ENCODE assay signal across 9 cellular contexts in genomic region chr2:54103454-54104314, GRCh38. TPM values are rescaled to one million over a fixed set of nuclear protein-coding genes. Genes with fewer than 3 reads are reported as not detected.
DNase-seq lines count a peak whose midpoint lies in the region; ATAC-seq, FAIRE-seq and TF ChIP-seq lines count a peak whose summit lies in the region.
"Had no signal": no experiment of that assay in that cellular context is flagged by ENCODE, and none has a peak within 500 bp of the region (broad histone marks: within the 10 kb centered on the region; RNA-seq: fewer than 3 reads in every experiment).

No MANE protein-coding gene starts in this region.

- TF ChIP-seq CTCF in A549 (IDR thresholded peaks at IDR 0.05) = no peak
- peak; percentile 30 for TF ChIP-seq CTCF in choroid plexus epithelial cell (conservative IDR thresholded peaks at IDR 0.05; ENCODE audit: low read depth, low read length)

- CTCF ChIA-PET in A549 (lab: Yijun Ruan, JAX) = interaction anchor here (0.6 to 2.9 kb wide), 9 partner anchors 10 to 1072 kb away, joined by 3 to 19 read pairs (median 4); no protein-coding TSS in a partner anchor

- no peak for FAIRE-seq in A549 (lab: Jason Lieb, UNC)

- DNase-seq in A549 (ENCODE audit: low read depth in 1 of 2, low spot score in 1 of 2) (peak; percentile 71 to 83), SJSA1 (ENCODE audit: low read depth in 1 of 2, low spot score in 2 of 2) (peak; percentile 31 to 61), choroid plexus epithelial cell (ENCODE audit: low read depth) (peak; percentile 82), mucosa of gallbladder (ENCODE audit: low spot score) (peak; percentile 41), cortex of kidney (lab: John Stamatoyannopoulos, UW) (no peak)

- no peaks in the 10 kb centered on the region for H3K36me3 ChIP-seq in SJSA1
- H3K36me3 ChIP-seq: uterus had no signal

- H3K4me2 ChIP-seq in A549 = peak overlapping the region; percentile 43

- H3K27ac ChIP-seq in A549 (peak overlapping the region in 1 of 2 experiments; percentile 44; a peak in 3 of 6 replicates), SJSA1 (no peak overlapping the region)
- H3K27ac ChIP-seq: uterus had no signal

- no peak for TF ChIP-seq EP300 in A549 (IDR thresholded peaks at IDR 0.05)

- ATAC-seq in A549 (peak; percentile 89 to 95), GM18508 (IDR thresholded peaks at IDR 0.05; ENCODE audit: insufficient read depth, unreplicated experiment) (peak; percentile 33), HG03175 (IDR thresholded peaks at IDR 0.05; ENCODE audit: unreplicated experiment) (peak; percentile 64), HG02973 (IDR thresholded peaks at IDR 0.05; ENCODE audit: unreplicated experiment) (no peak)

- H3K9me3 ChIP-seq in A549 = no peaks in the 10 kb centered on the region
- no peaks in the 10 kb centered on the region for H3K9me3 ChIP-seq in SJSA1 (replicated peaks)
- H3K9me3 ChIP-seq: uterus had no signal

- 24% methylated on average over 3 of the region's 3 CpGs for WGBS in A549 (ENCODE audit: missing lambda C conversion rate)

- H3K27me3 ChIP-seq in SJSA1 (replicated peaks) = no peaks in the 10 kb centered on the region
- H3K27me3 ChIP-seq: uterus had no signal

- POLR2A ChIA-PET in A549 (lab: Yijun Ruan, JAX) = interaction anchor here (0.6 to 1.1 kb wide), 2 partner anchors 12 to 134 kb away, joined by 3 to 11 read pairs; partner anchors contain the start of gene PSME4

- no peak for TF ChIP-seq RAD21 in A549 (conservative IDR thresholded peaks at IDR 0.05 in 1 of 2, IDR thresholded peaks at IDR 0.05 in 1 of 2)

- no peak for TF ChIP-seq POLR2A in A549 (IDR thresholded peaks at IDR 0.05; ENCODE audit: low read length)

- peaks cover 19% of the 10 kb centered on the region for H3K4me1 ChIP-seq in A549
- H3K4me1 ChIP-seq in SJSA1 (replicated peaks) = 0 out of 2 replicates have a peak, but pooled peaks cover 3% of the 10 kb centered on the region
- H3K4me1 ChIP-seq: uterus had no signal

- H3K4me3 ChIP-seq in A549 = no peak overlapping the region
- H3K4me3 ChIP-seq in SJSA1 = no peak overlapping the region
- no peak overlapping the region for H3K4me3 ChIP-seq in choroid plexus epithelial cell (ENCODE audit: low read depth, low read length)
- H3K4me3 ChIP-seq: uterus had no signal

TF ChIP-seq in A549, 52 proteins besides CTCF, POLR2A, EP300 and RAD21:
- TF ChIP-seq TFCP2L1 (CRISPR knock-in tag; IDR thresholded peaks at IDR 0.05) = no peak
- TF ChIP-seq RFX5 (IDR thresholded peaks at IDR 0.05) = no peak
- no peak for TF ChIP-seq NFE2L2 (conservative IDR thresholded peaks at IDR 0.05; ENCODE audit: low read length)
- TF ChIP-seq E2F6 (IDR thresholded peaks at IDR 0.05; ENCODE audit: borderline replicate concordance, low read depth) = no peak
- no peak for TF ChIP-seq JUNB (IDR thresholded peaks at IDR 0.05)
- no peak for TF ChIP-seq FOSL2 (IDR thresholded peaks at IDR 0.05)
- TF ChIP-seq FOSL2 (CRISPR knock-in tag; IDR thresholded peaks at IDR 0.05) = 0 out of 2 replicates have a peak, but pooled peaks have one; percentile 21
- no peak for TF ChIP-seq HEYL (CRISPR knock-in tag; IDR thresholded peaks at IDR 0.05)
- no peak for TF ChIP-seq PHF8 (IDR thresholded peaks at IDR 0.05; ENCODE audit: borderline replicate concordance, low read depth)
- no peak for TF ChIP-seq CBX8 (IDR thresholded peaks at IDR 0.05)
- TF ChIP-seq MAZ (IDR thresholded peaks at IDR 0.05; ENCODE audit: borderline replicate concordance, low read depth, low read length) = no peak
- TF ChIP-seq MYC (IDR thresholded peaks at IDR 0.05; ENCODE audit: borderline replicate concordance, low read length) = no peak
- TF ChIP-seq HMGXB4 (CRISPR knock-in tag; IDR thresholded peaks at IDR 0.05; ENCODE audit: borderline replicate concordance) = no peak
- TF ChIP-seq ATOH8 (CRISPR knock-in tag; IDR thresholded peaks at IDR 0.05; ENCODE audit: low read depth) = no peak
- TF ChIP-seq MAX (IDR thresholded peaks at IDR 0.05) = 0 out of 2 replicates have a peak, but pooled peaks have one; percentile 21
- TF ChIP-seq CHD4 (IDR thresholded peaks at IDR 0.05; ENCODE audit: borderline replicate concordance) = no peak
- TF ChIP-seq CBX2 (IDR thresholded peaks at IDR 0.05; ENCODE audit: borderline replicate concordance, low read depth) = no peak
- TF ChIP-seq KDM5A (IDR thresholded peaks at IDR 0.05) = no peak
- no peak for TF ChIP-seq MAFK (IDR thresholded peaks at IDR 0.05; ENCODE audit: partially characterized antibody)

RNA-seq across cellular contexts. Expression of gene ACYP2, which starts 11.7 kb away (rescaled TPM):
- 8.5 and 10.0 TPM in 2 replicates for polyA plus RNA-seq in A549 (2011; rRNA removed)
- polyA plus RNA-seq in A549 (2012; cell fraction: cytosol; rRNA removed) = 4.6 and 6.1 TPM in 2 replicates
- 1.9 and 2.4 TPM in 2 replicates for polyA plus RNA-seq in A549 (2012; cell fraction: nucleus; rRNA removed)
- polyA plus RNA-seq in A549 (2017; fragmentation: RNase III; extraction: RNeasy Plus Mini Kit Qiagen cat#74134 plus additional on column Dnase treatment) = 10.0 to 11.4 TPM (median 11.3 TPM) in 3 replicates
- 4.0 and 5.1 TPM in 2 replicates for polyA minus RNA-seq in A549 (2011; rRNA and poly(A)+ RNA removed)
- total RNA-seq in SJSA1 (2014; rRNA removed; shearing (Covaris generic)) = 9.2 and 13.6 TPM in 2 replicates
- 28.7 TPM for total RNA-seq in mucosa of gallbladder
